In genomic region chr1:119347858-119348257, GRCh38 we compare ENCODE assay signal across 11 cellular contexts. TPM values are rescaled to one million over a fixed set of nuclear protein-coding genes. Genes with fewer than 3 reads are reported as not detected.
DNase-seq lines count a peak whose midpoint lies in the region; ATAC-seq and TF ChIP-seq lines count a peak whose summit lies in the region.
"Had no signal": no experiment of that assay in that cellular context is flagged by ENCODE, and none has a peak within 500 bp of the region (broad histone marks: within the 10 kb centered on the region; RNA-seq: fewer than 3 reads in every experiment).

No MANE protein-coding gene starts in this region.

- H3K36me3 ChIP-seq in MM.1S (replicated peaks; ENCODE audit: insufficient read depth, low read length) (no peaks in the 10 kb centered on the region), neuronal stem cell (replicated peaks in 1 of 2; ENCODE audit: control insufficient read depth in 2 of 2, insufficient read depth in 2 of 2, low read length in 2 of 2) (no peaks in the 10 kb centered on the region), gastroesophageal sphincter (no peaks in the 10 kb centered on the region)

- H3K4me1 ChIP-seq in MM.1S (ENCODE audit: low read length) (no peaks in the 10 kb centered on the region), neuronal stem cell (ENCODE audit: control insufficient read depth in 2 of 2, insufficient read depth in 1 of 2, low read depth in 1 of 2, low read length in 2 of 2) (peaks cover 0 to 6% of the 10 kb centered on the region in 2 donors), gastroesophageal sphincter (no peaks in the 10 kb centered on the region)

- DNase-seq in activated CD4-positive, alpha-beta T cell treated with anti-CD3 and anti-CD28 coated beads for 48 hours = peak; percentile 25
- no peak for DNase-seq in activated CD4-positive, alpha-beta T cell treated with anti-CD3 and anti-CD28 coated beads for 4 hours
- DNase-seq in MM.1S (peak; percentile 18), neuronal stem cell (ENCODE audit: low spot score) (no peak), DMS53 treated with DMSO at 0.1 percent for 48 hours (lab: John Stamatoyannopoulos, UW; ENCODE audit: unreplicated experiment) (no peak), Ammon's horn (ENCODE audit: low spot score) (no peak)
- DNase-seq: NCI-H748 treated with DMSO at 0.1 percent for 48 hours had no signal

- no peak overlapping the region for H2AFZ ChIP-seq in MM.1S (ENCODE audit: low read length)
- H2AFZ ChIP-seq in neuronal stem cell (ENCODE audit: low read length) = peak overlapping the region; percentile 72

- no peak for TF ChIP-seq EP300 in gastroesophageal sphincter (IDR thresholded peaks at IDR 0.05)

- no peak for TF ChIP-seq CTCF in MM.1S (IDR thresholded peaks at IDR 0.05; ENCODE audit: low read length)
- no peak for TF ChIP-seq CTCF in gastroesophageal sphincter (IDR thresholded peaks at IDR 0.05)

- no peak overlapping the region for H3K23ac ChIP-seq in neuronal stem cell (ENCODE audit: low read depth, low read length, poor library complexity)

- no peak overlapping the region for H2BK15ac ChIP-seq in neuronal stem cell (ENCODE audit: low read length)

- H2BK12ac ChIP-seq in neuronal stem cell (ENCODE audit: low read length) = no peak overlapping the region

- H3K9me2 ChIP-seq in MM.1S (replicated peaks; ENCODE audit: insufficient read depth, low read length) = no peaks in the 10 kb centered on the region

- no peak overlapping the region for H3K18ac ChIP-seq in neuronal stem cell (ENCODE audit: low read length)

- no peak overlapping the region for H2BK120ac ChIP-seq in neuronal stem cell (ENCODE audit: low read depth, low read length)

- no peaks in the 10 kb centered on the region for H3F3A ChIP-seq in MM.1S (ENCODE audit: insufficient read depth, low read length)

- H2AK5ac ChIP-seq in neuronal stem cell (ENCODE audit: low read depth, low read length) = no peak overlapping the region

- no peaks in the 10 kb centered on the region for H4K20me1 ChIP-seq in MM.1S (ENCODE audit: insufficient read depth, low read length)

- H3K4ac ChIP-seq in neuronal stem cell (ENCODE audit: low read length) = no peak overlapping the region

- H3K14ac ChIP-seq in neuronal stem cell (ENCODE audit: low read length) = no peak overlapping the region

- no peak for TF ChIP-seq POLR2A in gastroesophageal sphincter (IDR thresholded peaks at IDR 0.05)

- H3K4me3 ChIP-seq in MM.1S (ENCODE audit: low read length) (no peak overlapping the region), neuronal stem cell (ENCODE audit: low read length in 2 of 2) (no peak overlapping the region), gastroesophageal sphincter (no peak overlapping the region)

- peak; percentile 89 for ATAC-seq in HG02588 (IDR thresholded peaks at IDR 0.05; ENCODE audit: unreplicated experiment)
- no peak for ATAC-seq in gastroesophageal sphincter
- ATAC-seq: natural killer cell treated with Interleukin-12 subunit alpha and Interleukin-12 subunit beta and Interleukin-15 and Interleukin-18, amount 100 ng/mL, for 72 hours had no signal

- H4K8ac ChIP-seq in neuronal stem cell (ENCODE audit: low read depth, low read length) = no peak overlapping the region

- no peak overlapping the region for H3K9ac ChIP-seq in MM.1S (ENCODE audit: low read length)
- no peak overlapping the region for H3K9ac ChIP-seq in neuronal stem cell (ENCODE audit: low read depth, low read length, poor library complexity)

- no peak overlapping the region for H2BK5ac ChIP-seq in neuronal stem cell (ENCODE audit: low read length)

- H4K91ac ChIP-seq in neuronal stem cell (ENCODE audit: low read depth, low read length, poor library complexity) = no peak overlapping the region

- H3K4me2 ChIP-seq in MM.1S (ENCODE audit: low read depth, low read length) (no peak overlapping the region), neuronal stem cell (ENCODE audit: insufficient read depth, low read length, poor library complexity, severe bottlenecking) (no peak overlapping the region)

- no peak overlapping the region for H3K27ac ChIP-seq in MM.1S (ENCODE audit: low read length)
- no peak overlapping the region for H3K27ac ChIP-seq in neuronal stem cell (replicated peaks; ENCODE audit: low read length)
- H3K27ac ChIP-seq in gastroesophageal sphincter = no peak overlapping the region

- WGBS in neuronal stem cell (ENCODE audit: extremely low coverage in 2 of 2, insufficient read length in 2 of 2, insufficient replicate concordance in 1 of 2), 2 donors = no CpG with 5 or more reads among the region's 1 CpG
- WGBS in gastroesophageal sphincter (ENCODE audit: low coverage in 1 of 2), 2 donors = 33 to 56% methylated on average over 1 of the region's 1 CpG

- H3K27me3 ChIP-seq in MM.1S (replicated peaks; ENCODE audit: insufficient read depth, low read length) (no peaks in the 10 kb centered on the region), neuronal stem cell (ENCODE audit: control insufficient read depth in 3 of 3, insufficient read depth in 3 of 3, low read depth in 1 of 3, low read length in 3 of 3) (no peaks in the 10 kb centered on the region), gastroesophageal sphincter (no peaks in the 10 kb centered on the region)

- no peaks in the 10 kb centered on the region for H3K79me2 ChIP-seq in MM.1S (ENCODE audit: low read length)

- H3K9me3 ChIP-seq in MM.1S (replicated peaks; ENCODE audit: insufficient read depth, low read length) = no peaks in the 10 kb centered on the region
- H3K9me3 ChIP-seq in neuronal stem cell (replicated peaks in 1 of 2; ENCODE audit: control insufficient read depth in 2 of 2, insufficient read depth in 1 of 2, low read depth in 1 of 2, low read length in 2 of 2) = no peaks in the 10 kb centered on the region
- no peaks in the 10 kb centered on the region for H3K9me3 ChIP-seq in gastroesophageal sphincter

- no peaks in the 10 kb centered on the region for H3K79me1 ChIP-seq in neuronal stem cell (ENCODE audit: low read depth, low read length)

RNA-seq across cellular contexts. Expression of gene HAO2, which starts 20.7 kb away (rescaled TPM):
- not detected for polyA plus RNA-seq in neuronal stem cell (2013, experiment 1 of 2)
- 0.01 TPM for polyA plus RNA-seq in neuronal stem cell (2013, experiment 2 of 2)
- total RNA-seq in gastroesophageal sphincter = not detected
- total RNA-seq: epithelial cell of proximal tubule; natural killer cell treated with Interleukin-12 subunit alpha and Interleukin-12 subunit beta and Interleukin-15 and Interleukin-18, amount 100 ng/mL, for 72 hours had no signal

Comparison
In these comparisons a context has a peak if more than half of its experiments do, and no peak if none do; other contexts are left out.
1. DNase-seq: peak in activated CD4-positive, alpha-beta T cell treated with anti-CD3 and anti-CD28 coated beads for 48 hours (single experiment) and MM.1S (single experiment); none in activated CD4-positive, alpha-beta T cell treated with anti-CD3 and anti-CD28 coated beads for 4 hours (0 of 2), neuronal stem cell (single experiment), DMS53 treated with DMSO at 0.1 percent for 48 hours (single experiment) and Ammon's horn (single experiment).